ENCODE assay signal across 10 cellular contexts in the genomic region with DNA sequence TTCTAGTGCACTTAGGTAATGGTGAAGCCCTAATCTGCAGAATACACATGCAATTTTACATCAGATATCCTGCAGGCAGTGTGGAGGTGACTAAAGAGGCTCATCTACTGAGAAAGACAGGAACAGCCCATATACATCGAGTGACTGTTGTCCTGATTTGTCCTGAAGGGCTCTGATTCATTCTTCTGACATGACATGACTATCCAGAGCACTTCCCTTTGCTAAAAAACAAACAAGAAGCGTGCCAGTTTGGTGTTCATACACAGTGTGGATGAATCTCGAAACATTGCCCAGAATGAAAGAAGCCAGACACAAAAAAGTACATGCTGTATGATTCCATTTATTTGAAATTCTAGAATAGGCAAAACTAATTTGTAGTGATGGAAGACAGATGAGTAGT. TPM values are rescaled to one million over a fixed set of nuclear protein-coding genes. Genes with fewer than 3 reads are reported as not detected.
DNase-seq lines count a peak whose midpoint lies in the region; ATAC-seq and TF ChIP-seq lines count a peak whose summit lies in the region.
"Had no signal": no experiment of that assay in that cellular context is flagged by ENCODE, and none has a peak within 500 bp of the region (broad histone marks: within the 10 kb centered on the region; RNA-seq: fewer than 3 reads in every experiment).

No MANE protein-coding gene starts in this region.

- peaks cover 0 to 4% of the 10 kb centered on the region in 2 donors for H3K36me3 Mint-ChIP-seq in CD14-positive monocyte

- H3K4me1 Mint-ChIP-seq in CD14-positive monocyte = peaks cover 36% of the 10 kb centered on the region

- H3K9me3 Mint-ChIP-seq in CD14-positive monocyte = peaks cover 0 to 3% (median 0%) of the 10 kb centered on the region in 7 donors

- peak overlapping the region in 4 of 7 donors; percentile 34 to 82 (median 66) for H3K27ac Mint-ChIP-seq in CD14-positive monocyte

- DNase-seq in CD14-positive monocyte (ENCODE audit: low spot score) (no peak), LHCN-M2 (ENCODE audit: low read depth) (peak; percentile 74), amniotic epithelial cell (ENCODE audit: low read depth) (peak; percentile 25), left lobe of liver (ENCODE audit: low spot score) (no peak), omental fat pad (ENCODE audit: low spot score) (no peak)
- DNase-seq in effector CD8-positive, alpha-beta T cell (lab: John Stamatoyannopoulos, UW) = no peak
- DNase-seq: dorsolateral prefrontal cortex, NCI-H2081 treated with DMSO at 0.1 percent for 48 hours had no signal

- intact Hi-C loops in CD14-positive monocyte (cut with micrococcal nuclease) = loop anchor here (5.0 to 10.0 kb wide), 2 partner anchors 268 to 330 kb away; no protein-coding TSS in a partner anchor

- H3K27me3 Mint-ChIP-seq in CD14-positive monocyte (ENCODE audit: low read depth in 3 of 3) = peaks cover 0 to 3% (median 2%) of the 10 kb centered on the region in 3 donors

- peak; percentile 68 for ATAC-seq in left lobe of liver
- no peak for ATAC-seq in omental fat pad (ENCODE audit: low FRiP score)
- ATAC-seq in GM21717 (IDR thresholded peaks at IDR 0.05; ENCODE audit: unreplicated experiment) = no peak
- no peak for ATAC-seq in HG02938 (IDR thresholded peaks at IDR 0.05; ENCODE audit: unreplicated experiment)

- TF ChIP-seq CTCF in CD14-positive monocyte (IDR thresholded peaks at IDR 0.05) = no peak
- no peak for TF ChIP-seq CTCF in omental fat pad (IDR thresholded peaks at IDR 0.05)

- H3K4me3 Mint-ChIP-seq in CD14-positive monocyte = no peak overlapping the region

RNA-seq across cellular contexts. Expression of a gene that starts 48.0 kb away (rescaled TPM):
- polyA plus RNA-seq in CD14-positive monocyte = 10 to 100 TPM; 10.5 to 14.3 TPM
- total RNA-seq in LHCN-M2 (2014; rRNA removed) = 19.2 and 23.8 TPM in 2 replicates
- polyA plus RNA-seq in LHCN-M2 (2012) = 4.6 TPM
- 1.4 TPM for total RNA-seq in left lobe of liver
- 10 to 100 TPM in 2 of 4 donors, 1 to 10 TPM in 2; 4.4 to 43.3 (median 9.9) TPM for total RNA-seq in omental fat pad

Comparison
In these comparisons a context has a peak if more than half of its experiments do, and no peak if none do; other contexts are left out.
1. DNase-seq: peak in LHCN-M2 (single experiment) and amniotic epithelial cell (single experiment); none in CD14-positive monocyte (single experiment), left lobe of liver (single experiment), omental fat pad (single experiment) and effector CD8-positive, alpha-beta T cell (single experiment).